In the genomic region with DNA sequence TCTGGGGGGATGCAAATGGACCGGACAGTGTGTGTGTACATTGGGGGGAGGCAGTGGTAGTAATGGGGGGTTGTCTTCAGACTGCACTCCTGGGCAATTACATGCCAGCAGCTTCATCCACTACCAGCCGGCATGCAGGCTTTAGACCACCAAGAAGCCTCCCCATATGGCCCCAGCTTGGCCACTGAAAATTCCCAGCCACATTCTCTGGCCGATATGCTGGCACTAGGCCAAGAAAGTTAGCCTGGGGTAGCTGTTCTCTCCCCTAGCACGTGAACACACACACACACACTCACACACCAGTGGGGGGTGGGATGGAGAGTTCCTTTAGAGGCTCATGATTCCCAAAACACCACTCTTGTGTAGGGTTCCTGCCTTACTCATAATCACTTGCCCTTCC, we compare ENCODE assay signal across 28 cellular contexts. TPM values are rescaled to one million over a fixed set of nuclear protein-coding genes. Genes with fewer than 3 reads are reported as not detected.
"Had no signal": no experiment of that assay in that cellular context is flagged by ENCODE, and none has a peak within 500 bp of the region (broad histone marks: within the 10 kb centered on the region; RNA-seq: fewer than 3 reads in every experiment).

No MANE protein-coding gene starts in this region.

- H3K9me3 Mint-ChIP-seq: naive thymus-derived CD8-positive, alpha-beta T cell; stimulated activated naive CD8-positive, alpha-beta T cell treated with anti-CD3 and anti-CD28 coated beads, Interleukin-15, amount 100 ng/mL, for 72 hours had no signal

- DNase-seq: cortex of kidney; dorsolateral prefrontal cortex; effector CD8-positive, alpha-beta T cell; foreskin melanocyte; heart left ventricle; hippocampal formation; kidney glomerular epithelial cell; mammary epithelial cell; mucosa of descending colon; naive thymus-derived CD8-positive, alpha-beta T cell; nucleus accumbens; stimulated activated CD4-positive, alpha-beta T cell treated with anti-CD3 and anti-CD28 coated beads, Interleukin-2, amount 100 ng/mL, for 24 hours; stimulated activated CD4-positive, alpha-beta T cell treated with anti-CD3 and anti-CD28 coated beads, Interleukin-4, amount 100 ng/mL, for 4 hours; stimulated activated naive B cell treated with anti-CD40 and anti-IgM and Interleukin-4, amounts not matched to agents 10 μg/mL and 1 μg/mL and 100 μg/mL, for 72 hours; stimulated activated naive CD8-positive, alpha-beta T cell treated with anti-CD3 and anti-CD28 coated beads, Interleukin-15, amount 100 ng/mL, for 72 hours; testis had no signal

- H3K4me3 Mint-ChIP-seq: naive thymus-derived CD8-positive, alpha-beta T cell; stimulated activated naive B cell treated with anti-CD40 and anti-IgM and Interleukin-4, amounts not matched to agents 10 μg/mL and 1 μg/mL and 100 μg/mL, for 72 hours; stimulated activated naive CD8-positive, alpha-beta T cell treated with anti-CD3 and anti-CD28 coated beads, Interleukin-15, amount 100 ng/mL, for 72 hours had no signal

- H3K36me3 ChIP-seq: heart left ventricle, ovary, prostate gland, tibial nerve had no signal

- H3K4me3 ChIP-seq: dorsolateral prefrontal cortex, heart left ventricle, mucosa of descending colon, ovary, prostate gland, skin epidermis, testis, tibial nerve had no signal

- H3K9me3 ChIP-seq: heart left ventricle, mucosa of descending colon, ovary, prostate gland, testis, tibial nerve had no signal

- ATAC-seq: heart left ventricle; mucosa of descending colon; naive thymus-derived CD8-positive, alpha-beta T cell; sciatic nerve; stimulated activated naive B cell treated with anti-CD40 and anti-IgM and Interleukin-4, amounts not matched to agents 10 μg/mL and 1 μg/mL and 100 μg/mL, for 72 hours; stimulated activated naive CD8-positive, alpha-beta T cell treated with anti-CD3 and anti-CD28 coated beads, Interleukin-15, amount 100 ng/mL, for 72 hours had no signal

- H3K27me3 ChIP-seq: ovary, testis had no signal

- H3K27ac ChIP-seq: dorsolateral prefrontal cortex, heart left ventricle, ovary, prostate gland, skin epidermis, testis, tibial nerve had no signal

- H3K27ac Mint-ChIP-seq: stimulated activated naive B cell treated with anti-CD40 and anti-IgM and Interleukin-4, amounts not matched to agents 10 μg/mL and 1 μg/mL and 100 μg/mL, for 72 hours; stimulated activated naive CD8-positive, alpha-beta T cell treated with anti-CD3 and anti-CD28 coated beads, Interleukin-15, amount 100 ng/mL, for 72 hours had no signal

RNA-seq across cellular contexts. Expression of gene ROBO4, which starts 36.0 kb away (rescaled TPM):
- total RNA-seq: chondrocyte; naive thymus-derived CD8-positive, alpha-beta T cell had no signal
- polyA plus RNA-seq: neural cell had no signal

RNA-seq across cellular contexts. Expression of gene HEPN1, which starts 57.4 kb away (rescaled TPM):
- total RNA-seq: chondrocyte; heart left ventricle; lower leg skin; mammary epithelial cell; mucosa of descending colon; naive thymus-derived CD8-positive, alpha-beta T cell; prostate gland; renal cortical epithelial cell; sciatic nerve; subcutaneous adipose tissue; testis; tibial nerve; urinary bladder had no signal
- polyA plus RNA-seq: esophagus; heart left ventricle; mammary epithelial cell; naive thymus-derived CD8-positive, alpha-beta T cell; neural cell; ovary; urinary bladder had no signal
